24 cellular contexts compared by ENCODE assay signal in the genomic region with DNA sequence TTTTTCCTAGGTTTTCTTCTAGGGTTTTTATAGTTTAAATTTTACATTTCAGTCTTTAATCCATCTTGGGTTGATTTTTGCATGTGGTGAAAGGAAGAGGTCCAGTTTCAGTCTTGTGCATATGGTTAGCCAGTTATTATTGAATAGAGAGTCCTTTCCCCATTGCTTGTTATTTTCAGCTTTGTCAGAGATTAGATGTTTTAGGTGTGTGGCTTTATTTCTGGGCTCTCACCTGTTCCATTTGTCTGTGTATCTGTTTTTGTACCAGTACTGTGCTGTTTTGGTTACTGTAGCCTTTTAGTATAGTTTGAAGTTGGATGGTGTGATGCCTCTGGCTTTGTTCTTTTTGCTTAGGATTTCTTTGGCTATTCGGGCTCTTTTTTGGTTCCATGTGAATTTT.
"Had no signal": no experiment of that assay in that cellular context is flagged by ENCODE, and none has a peak within 500 bp of the region (broad histone marks: within the 10 kb centered on the region; RNA-seq: fewer than 3 reads in every experiment).

No MANE protein-coding gene starts in this region.

- H3K27ac Mint-ChIP-seq: dendritic cell treated with granulocyte-macrophage colony-stimulating factor and Interleukin-4, amounts not matched to agents 40 ng/mL and 50 ng/mL, for 4 days; endodermal cell; stimulated activated memory B cell treated with anti-CD40 and anti-IgM and Interleukin-4, amounts not matched to agents 10 μg/mL and 1 μg/mL and 100 μg/mL, for 72 hours; stimulated activated naive CD8-positive, alpha-beta T cell treated with anti-CD3 and anti-CD28 coated beads, Interleukin-15, Interleukin-2, amounts not matched to agents 100 ng/mL and 50 ng/mL, for 24 hours had no signal

- H3K27me3 Mint-ChIP-seq: dendritic cell treated with granulocyte-macrophage colony-stimulating factor and Interleukin-4, amounts not matched to agents 40 ng/mL and 50 ng/mL, for 4 days; stimulated activated memory B cell treated with anti-CD40 and anti-IgM and Interleukin-4, amounts not matched to agents 10 μg/mL and 1 μg/mL and 100 μg/mL, for 72 hours; stimulated activated naive CD8-positive, alpha-beta T cell treated with anti-CD3 and anti-CD28 coated beads, Interleukin-15, Interleukin-2, amounts not matched to agents 100 ng/mL and 50 ng/mL, for 24 hours had no signal

- H3K27ac ChIP-seq: foreskin keratinocyte, hepatocyte, neutrophil, psoas muscle, spleen, tibial nerve had no signal

- H3K9me3 ChIP-seq: neutrophil had no signal

- ATAC-seq: foreskin keratinocyte; left colon; left ventricle myocardium superior; psoas muscle; sciatic nerve; stimulated activated memory B cell treated with anti-CD40 and anti-IgM and Interleukin-4, amounts not matched to agents 10 μg/mL and 1 μg/mL and 100 μg/mL, for 72 hours had no signal

- FAIRE-seq: colon, endothelial cell of umbilical vein had no signal

- DNase-seq: endodermal cell; erythroblast; foreskin keratinocyte; head of caudate nucleus; left colon; left ventricle myocardium superior; mesenchymal stem cell; midbrain; psoas muscle; retina; spleen; stimulated activated CD4-positive, alpha-beta T cell treated with anti-CD3 and anti-CD28 coated beads, Interleukin-15, amount 100 ng/mL, for 24 hours; stimulated activated CD4-positive, alpha-beta T cell treated with anti-CD3 and anti-CD28 coated beads, Interleukin-1b, Interleukin-23, amount 100 ng/mL, for 48 hours; stimulated activated CD4-positive, alpha-beta T cell treated with anti-CD3 and anti-CD28 coated beads, Interleukin-4, amount 100 ng/mL, for 24 hours had no signal

- H3K4me3 Mint-ChIP-seq: dendritic cell treated with granulocyte-macrophage colony-stimulating factor and Interleukin-4, amounts not matched to agents 40 ng/mL and 50 ng/mL, for 4 days; endodermal cell; stimulated activated memory B cell treated with anti-CD40 and anti-IgM and Interleukin-4, amounts not matched to agents 10 μg/mL and 1 μg/mL and 100 μg/mL, for 72 hours; stimulated activated naive CD8-positive, alpha-beta T cell treated with anti-CD3 and anti-CD28 coated beads, Interleukin-15, Interleukin-2, amounts not matched to agents 100 ng/mL and 50 ng/mL, for 24 hours had no signal

- H3K4me3 ChIP-seq: hepatocyte, lung, psoas muscle, spleen, tibial nerve had no signal

- H3K27me3 ChIP-seq: foreskin keratinocyte, hepatocyte, neutrophil, spleen, tibial nerve had no signal

- H3K36me3 ChIP-seq: neutrophil, spleen, tibial nerve had no signal
